In genomic region chr13:38002596-38002995, GRCh38 we compare ENCODE assay signal across 18 cellular contexts.
DNase-seq lines count a peak whose midpoint lies in the region; ATAC-seq and TF ChIP-seq lines count a peak whose summit lies in the region.
"Had no signal": no experiment of that assay in that cellular context is flagged by ENCODE, and none has a peak within 500 bp of the region (broad histone marks: within the 10 kb centered on the region; RNA-seq: fewer than 3 reads in every experiment).

No MANE protein-coding gene starts in this region.

- H3K4me1 ChIP-seq in mucosa of descending colon (ENCODE audit: low read depth) (peaks cover 6% of the 10 kb centered on the region), sigmoid colon (no peaks in the 10 kb centered on the region)
- H3K4me1 ChIP-seq: left ventricle myocardium inferior, testis, vagina had no signal

- H3K36me3 ChIP-seq in mucosa of descending colon (ENCODE audit: low read depth) (no peaks in the 10 kb centered on the region), sigmoid colon (no peaks in the 10 kb centered on the region)
- H3K36me3 ChIP-seq: BLaER1, left ventricle myocardium inferior, vagina had no signal

- DNase-seq in NCI-H345 (lab: John Stamatoyannopoulos, UW) (peak; percentile 13), NCI-H345 treated with DMSO at 0.1 percent for 48 hours (lab: John Stamatoyannopoulos, UW; ENCODE audit: unreplicated experiment) (no peak), NCI-H1092 treated with DMSO at 0.1 percent for 48 hours (lab: John Stamatoyannopoulos, UW) (peak; percentile 2), NCI-H748 (lab: John Stamatoyannopoulos, UW; ENCODE audit: unreplicated experiment) (peak; percentile 93), mucosa of descending colon (peak in 1 of 3 donors; percentile 55), GM13977 (ENCODE audit: low spot score) (no peak), sigmoid colon (no peak), NCI-H2196 (lab: John Stamatoyannopoulos, UW; ENCODE audit: unreplicated experiment) (no peak)
- DNase-seq: activated CD4-positive, alpha-beta T cell treated with anti-CD3 and anti-CD28 coated beads, Interleukin-2, amount 10 ng/mL, durations not matched to agents 24 days and 14 days; endodermal cell; HCEC 1CT; head of caudate nucleus; left ventricle myocardium inferior; stimulated activated CD4-positive, alpha-beta T cell treated with anti-CD3 and anti-CD28 coated beads, Interleukin-1b, Interleukin-23, amount 100 ng/mL, for 48 hours; testis had no signal

- TF ChIP-seq POLR2A in sigmoid colon (IDR thresholded peaks at IDR 0.05) = no peak

- in situ Hi-C loops in GM13977 (cut with MboI; ENCODE audit: low pct_unique_long_range_greater_than_20kb, low sequenced_read_pairs, unreplicated experiment) = no loop called here

- ATAC-seq in mucosa of descending colon = peak; percentile 98
- ATAC-seq: stimulated activated memory B cell treated with anti-CD40 and anti-IgM and Interleukin-4, amounts not matched to agents 10 μg/mL and 1 μg/mL and 100 μg/mL, for 72 hours had no signal

- intact Hi-C loops in mucosa of descending colon (cut with DNase I, micrococcal nuclease) = no loop called here
- intact Hi-C loops in sigmoid colon (cut with DNase I) = no loop called here

- H3K27ac ChIP-seq in sigmoid colon = no peak overlapping the region
- H3K27ac ChIP-seq: BLaER1, left ventricle myocardium inferior, testis, vagina had no signal

- 6 to 25% methylated on average over 7 of the region's 7 CpGs for whole genome bisulfite sequencing in sigmoid colon, 2 donors

- TF ChIP-seq EP300 in sigmoid colon (IDR thresholded peaks at IDR 0.05) = no peak

- TF ChIP-seq CTCF in mucosa of descending colon (IDR thresholded peaks at IDR 0.05) (no peak), GM13977 (IDR thresholded peaks at IDR 0.05; ENCODE audit: extremely low read depth, insufficient read depth, missing control alignments) (no peak), sigmoid colon (IDR thresholded peaks at IDR 0.05) (no peak)

- H3K9me3 ChIP-seq in mucosa of descending colon (no peaks in the 10 kb centered on the region), sigmoid colon (no peaks in the 10 kb centered on the region)
- H3K9me3 ChIP-seq: BLaER1, left ventricle myocardium inferior, testis, vagina had no signal

- no peaks in the 10 kb centered on the region for H3K27me3 ChIP-seq in sigmoid colon
- H3K27me3 ChIP-seq: BLaER1, testis, vagina had no signal

- H3K4me3 ChIP-seq in mucosa of descending colon (no peak overlapping the region), sigmoid colon (no peak overlapping the region)
- H3K4me3 ChIP-seq: BLaER1, left ventricle myocardium inferior, testis, vagina had no signal

Comparison
In these comparisons a context has a peak if more than half of its experiments do, and no peak if none do; other contexts are left out.
1. DNase-seq: peak in NCI-H345 (single experiment), NCI-H1092 treated with DMSO at 0.1 percent for 48 hours (single experiment) and NCI-H748 (single experiment); none in NCI-H345 treated with DMSO at 0.1 percent for 48 hours (single experiment), GM13977 (single experiment), sigmoid colon (single experiment) and NCI-H2196 (single experiment).